1 cellular context compared by ENCODE assay signal in the genomic region with DNA sequence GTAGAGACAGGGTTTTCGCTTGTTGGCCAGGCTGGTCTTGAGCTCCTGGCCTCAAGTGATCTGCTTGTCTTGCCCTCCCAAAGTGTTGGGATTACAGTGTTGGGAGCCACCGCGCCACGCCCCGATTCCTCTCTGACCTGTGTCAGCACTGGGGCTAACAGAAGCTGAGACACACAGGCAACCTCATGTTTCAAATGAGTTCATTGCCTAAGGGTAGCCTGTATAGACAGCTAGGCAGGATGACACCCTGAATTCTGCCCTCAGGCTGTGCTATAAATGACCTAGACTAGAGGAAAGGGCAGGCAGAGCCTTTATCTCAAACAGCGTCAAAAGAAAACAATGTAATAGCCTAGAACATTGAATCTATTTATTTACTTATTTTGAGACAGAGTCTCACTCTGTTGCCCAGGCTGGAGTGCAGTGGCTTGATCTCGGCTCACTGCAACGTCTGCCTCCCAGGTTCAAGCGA.
TF ChIP-seq lines count a peak whose summit lies in the region.

No MANE protein-coding gene starts in this region.

TF ChIP-seq in HepG2, 621 proteins besides CTCF, POLR2A, EP300 and RAD21 (continues in another document):
- peak; percentile 66; the same call in 1 of the 2 replicates for TF ChIP-seq ZNF510 (CRISPR knock-in tag; IDR thresholded peaks at IDR 0.05; ENCODE audit: low read depth)
- TF ChIP-seq, protein P1, sequence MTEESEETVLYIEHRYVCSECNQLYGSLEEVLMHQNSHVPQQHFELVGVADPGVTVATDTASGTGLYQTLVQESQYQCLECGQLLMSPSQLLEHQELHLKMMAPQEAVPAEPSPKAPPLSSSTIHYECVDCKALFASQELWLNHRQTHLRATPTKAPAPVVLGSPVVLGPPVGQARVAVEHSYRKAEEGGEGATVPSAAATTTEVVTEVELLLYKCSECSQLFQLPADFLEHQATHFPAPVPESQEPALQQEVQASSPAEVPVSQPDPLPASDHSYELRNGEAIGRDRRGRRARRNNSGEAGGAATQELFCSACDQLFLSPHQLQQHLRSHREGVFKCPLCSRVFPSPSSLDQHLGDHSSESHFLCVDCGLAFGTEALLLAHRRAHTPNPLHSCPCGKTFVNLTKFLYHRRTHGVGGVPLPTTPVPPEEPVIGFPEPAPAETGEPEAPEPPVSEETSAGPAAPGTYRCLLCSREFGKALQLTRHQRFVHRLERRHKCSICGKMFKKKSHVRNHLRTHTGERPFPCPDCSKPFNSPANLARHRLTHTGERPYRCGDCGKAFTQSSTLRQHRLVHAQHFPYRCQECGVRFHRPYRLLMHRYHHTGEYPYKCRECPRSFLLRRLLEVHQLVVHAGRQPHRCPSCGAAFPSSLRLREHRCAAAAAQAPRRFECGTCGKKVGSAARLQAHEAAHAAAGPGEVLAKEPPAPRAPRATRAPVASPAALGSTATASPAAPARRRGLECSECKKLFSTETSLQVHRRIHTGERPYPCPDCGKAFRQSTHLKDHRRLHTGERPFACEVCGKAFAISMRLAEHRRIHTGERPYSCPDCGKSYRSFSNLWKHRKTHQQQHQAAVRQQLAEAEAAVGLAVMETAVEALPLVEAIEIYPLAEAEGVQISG (CRISPR knock-in tag; IDR thresholded peaks at IDR 0.05): peak; percentile 53; the same call in 1 of the 2 replicates
- 0 out of 2 replicates have a peak, but pooled peaks have one; percentile 44 for TF ChIP-seq ZNF337 (CRISPR knock-in tag; IDR thresholded peaks at IDR 0.05; ENCODE audit: borderline replicate concordance, low read depth)
- peak; percentile 12 for TF ChIP-seq ELF3 (CRISPR knock-in tag; IDR thresholded peaks at IDR 0.05)
- peak; percentile 37 for TF ChIP-seq ASH2L (IDR thresholded peaks at IDR 0.05; ENCODE audit: insufficient read length, low read depth, low read length)
- TF ChIP-seq SAP130 (CRISPR knock-in tag; IDR thresholded peaks at IDR 0.05; ENCODE audit: low read depth): peak; percentile 80
- TF ChIP-seq ZNF83 (CRISPR knock-in tag; IDR thresholded peaks at IDR 0.05; ENCODE audit: borderline replicate concordance): no peak
- peak; percentile 78; the same call in 1 of the 2 replicates for TF ChIP-seq ZNF556 (CRISPR knock-in tag; IDR thresholded peaks at IDR 0.05; ENCODE audit: borderline replicate concordance)
- no peak for TF ChIP-seq MAFK (conservative IDR thresholded peaks at IDR 0.05 in 1 of 2, IDR thresholded peaks at IDR 0.05 in 1 of 2; ENCODE audit: low read length in 2 of 2)
- no peak for TF ChIP-seq FOXP1 (IDR thresholded peaks at IDR 0.05)
- TF ChIP-seq FOXP1 (CRISPR knock-in tag; IDR thresholded peaks at IDR 0.05): peak; percentile 64
- TF ChIP-seq, protein P2, sequence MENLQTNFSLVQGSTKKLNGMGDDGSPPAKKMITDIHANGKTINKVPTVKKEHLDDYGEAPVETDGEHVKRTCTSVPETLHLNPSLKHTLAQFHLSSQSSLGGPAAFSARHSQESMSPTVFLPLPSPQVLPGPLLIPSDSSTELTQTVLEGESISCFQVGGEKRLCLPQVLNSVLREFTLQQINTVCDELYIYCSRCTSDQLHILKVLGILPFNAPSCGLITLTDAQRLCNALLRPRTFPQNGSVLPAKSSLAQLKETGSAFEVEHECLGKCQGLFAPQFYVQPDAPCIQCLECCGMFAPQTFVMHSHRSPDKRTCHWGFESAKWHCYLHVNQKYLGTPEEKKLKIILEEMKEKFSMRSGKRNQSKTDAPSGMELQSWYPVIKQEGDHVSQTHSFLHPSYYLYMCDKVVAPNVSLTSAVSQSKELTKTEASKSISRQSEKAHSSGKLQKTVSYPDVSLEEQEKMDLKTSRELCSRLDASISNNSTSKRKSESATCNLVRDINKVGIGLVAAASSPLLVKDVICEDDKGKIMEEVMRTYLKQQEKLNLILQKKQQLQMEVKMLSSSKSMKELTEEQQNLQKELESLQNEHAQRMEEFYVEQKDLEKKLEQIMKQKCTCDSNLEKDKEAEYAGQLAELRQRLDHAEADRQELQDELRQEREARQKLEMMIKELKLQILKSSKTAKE (CRISPR knock-in tag; IDR thresholded peaks at IDR 0.05; ENCODE audit: borderline replicate concordance): peak; percentile 80
- TF ChIP-seq SP1 (IDR thresholded peaks at IDR 0.05): no peak
- TF ChIP-seq SP1 (CRISPR knock-in tag; IDR thresholded peaks at IDR 0.05): no peak
- TF ChIP-seq ZSCAN21 (CRISPR knock-in tag; IDR thresholded peaks at IDR 0.05; ENCODE audit: borderline replicate concordance): 0 out of 2 replicates have a peak, but pooled peaks have one; percentile 47
- TF ChIP-seq, protein P3, sequence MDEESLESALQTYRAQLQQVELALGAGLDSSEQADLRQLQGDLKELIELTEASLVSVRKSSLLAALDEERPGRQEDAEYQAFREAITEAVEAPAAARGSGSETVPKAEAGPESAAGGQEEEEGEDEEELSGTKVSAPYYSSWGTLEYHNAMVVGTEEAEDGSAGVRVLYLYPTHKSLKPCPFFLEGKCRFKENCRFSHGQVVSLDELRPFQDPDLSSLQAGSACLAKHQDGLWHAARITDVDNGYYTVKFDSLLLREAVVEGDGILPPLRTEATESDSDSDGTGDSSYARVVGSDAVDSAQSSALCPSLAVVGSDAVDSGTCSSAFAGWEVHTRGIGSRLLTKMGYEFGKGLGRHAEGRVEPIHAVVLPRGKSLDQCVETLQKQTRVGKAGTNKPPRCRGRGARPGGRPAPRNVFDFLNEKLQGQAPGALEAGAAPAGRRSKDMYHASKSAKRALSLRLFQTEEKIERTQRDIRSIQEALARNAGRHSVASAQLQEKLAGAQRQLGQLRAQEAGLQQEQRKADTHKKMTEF (CRISPR knock-in tag; IDR thresholded peaks at IDR 0.05): peak; percentile 75; the same call in 1 of the 2 replicates
- peak; percentile 23; the same call in 1 of the 2 replicates for TF ChIP-seq ETV5 (CRISPR knock-in tag; IDR thresholded peaks at IDR 0.05; ENCODE audit: borderline replicate concordance)
- no peak for TF ChIP-seq U2AF2 (IDR thresholded peaks at IDR 0.05; ENCODE audit: low read depth, low read length)
- peak in 1 of 2 experiments; percentile 57; a peak in 2 of 4 replicates for TF ChIP-seq KLF16 (CRISPR knock-in tag; IDR thresholded peaks at IDR 0.05)
- TF ChIP-seq SOX6 (IDR thresholded peaks at IDR 0.05): no peak
- TF ChIP-seq SOX6 (CRISPR knock-in tag; IDR thresholded peaks at IDR 0.05): peak; percentile 79
- 0 out of 2 replicates have a peak, but pooled peaks have one; percentile 60 for TF ChIP-seq ZNF761 (CRISPR knock-in tag; conservative IDR thresholded peaks at IDR 0.05)
- 0 out of 2 replicates have a peak, but pooled peaks have one; percentile 16 for TF ChIP-seq ZNF749 (CRISPR knock-in tag; IDR thresholded peaks at IDR 0.05; ENCODE audit: borderline replicate concordance)
- 0 out of 2 replicates have a peak, but pooled peaks have one; percentile 53 for TF ChIP-seq SP4 (CRISPR knock-in tag; IDR thresholded peaks at IDR 0.05)
- TF ChIP-seq, protein P4, sequence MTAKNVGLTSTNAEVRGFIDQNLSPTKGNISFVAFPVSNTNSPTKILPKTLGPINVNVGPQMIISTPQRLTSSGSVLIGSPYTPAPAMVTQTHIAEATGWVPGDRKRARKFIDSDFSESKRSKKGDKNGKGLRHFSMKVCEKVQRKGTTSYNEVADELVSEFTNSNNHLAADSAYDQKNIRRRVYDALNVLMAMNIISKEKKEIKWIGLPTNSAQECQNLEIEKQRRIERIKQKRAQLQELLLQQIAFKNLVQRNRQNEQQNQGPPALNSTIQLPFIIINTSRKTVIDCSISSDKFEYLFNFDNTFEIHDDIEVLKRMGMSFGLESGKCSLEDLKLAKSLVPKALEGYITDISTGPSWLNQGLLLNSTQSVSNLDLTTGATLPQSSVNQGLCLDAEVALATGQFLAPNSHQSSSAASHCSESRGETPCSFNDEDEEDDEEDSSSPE (CRISPR knock-in tag; IDR thresholded peaks at IDR 0.05): 0 out of 2 replicates have a peak, but pooled peaks have one; percentile 12
- TF ChIP-seq ZNF12 (CRISPR knock-in tag; IDR thresholded peaks at IDR 0.05): peak; percentile 86
- peak; percentile 65; the same call in 1 of the 2 replicates for TF ChIP-seq ZNF543 (CRISPR knock-in tag; IDR thresholded peaks at IDR 0.05)
- TF ChIP-seq, protein P5, sequence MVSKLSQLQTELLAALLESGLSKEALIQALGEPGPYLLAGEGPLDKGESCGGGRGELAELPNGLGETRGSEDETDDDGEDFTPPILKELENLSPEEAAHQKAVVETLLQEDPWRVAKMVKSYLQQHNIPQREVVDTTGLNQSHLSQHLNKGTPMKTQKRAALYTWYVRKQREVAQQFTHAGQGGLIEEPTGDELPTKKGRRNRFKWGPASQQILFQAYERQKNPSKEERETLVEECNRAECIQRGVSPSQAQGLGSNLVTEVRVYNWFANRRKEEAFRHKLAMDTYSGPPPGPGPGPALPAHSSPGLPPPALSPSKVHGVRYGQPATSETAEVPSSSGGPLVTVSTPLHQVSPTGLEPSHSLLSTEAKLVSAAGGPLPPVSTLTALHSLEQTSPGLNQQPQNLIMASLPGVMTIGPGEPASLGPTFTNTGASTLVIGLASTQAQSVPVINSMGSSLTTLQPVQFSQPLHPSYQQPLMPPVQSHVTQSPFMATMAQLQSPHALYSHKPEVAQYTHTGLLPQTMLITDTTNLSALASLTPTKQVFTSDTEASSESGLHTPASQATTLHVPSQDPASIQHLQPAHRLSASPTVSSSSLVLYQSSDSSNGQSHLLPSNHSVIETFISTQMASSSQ (IDR thresholded peaks at IDR 0.05; ENCODE audit: low read depth): no peak
- TF ChIP-seq, protein P5 (CRISPR knock-in tag; IDR thresholded peaks at IDR 0.05; ENCODE audit: borderline replicate concordance): peak; percentile 40; the same call in 1 of the 2 replicates
- TF ChIP-seq, protein P6, sequence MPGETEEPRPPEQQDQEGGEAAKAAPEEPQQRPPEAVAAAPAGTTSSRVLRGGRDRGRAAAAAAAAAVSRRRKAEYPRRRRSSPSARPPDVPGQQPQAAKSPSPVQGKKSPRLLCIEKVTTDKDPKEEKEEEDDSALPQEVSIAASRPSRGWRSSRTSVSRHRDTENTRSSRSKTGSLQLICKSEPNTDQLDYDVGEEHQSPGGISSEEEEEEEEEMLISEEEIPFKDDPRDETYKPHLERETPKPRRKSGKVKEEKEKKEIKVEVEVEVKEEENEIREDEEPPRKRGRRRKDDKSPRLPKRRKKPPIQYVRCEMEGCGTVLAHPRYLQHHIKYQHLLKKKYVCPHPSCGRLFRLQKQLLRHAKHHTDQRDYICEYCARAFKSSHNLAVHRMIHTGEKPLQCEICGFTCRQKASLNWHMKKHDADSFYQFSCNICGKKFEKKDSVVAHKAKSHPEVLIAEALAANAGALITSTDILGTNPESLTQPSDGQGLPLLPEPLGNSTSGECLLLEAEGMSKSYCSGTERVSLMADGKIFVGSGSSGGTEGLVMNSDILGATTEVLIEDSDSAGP (CRISPR knock-in tag; IDR thresholded peaks at IDR 0.05; ENCODE audit: borderline replicate concordance): no peak
- TF ChIP-seq ZFP36L1 (CRISPR knock-in tag; IDR thresholded peaks at IDR 0.05): peak; percentile 63; the same call in 1 of the 2 replicates
- TF ChIP-seq SKI (IDR thresholded peaks at IDR 0.05; ENCODE audit: partially characterized antibody): peak; percentile 70
- peak; percentile 45; the same call in 1 of the 2 replicates for TF ChIP-seq GABPB1 (CRISPR knock-in tag; IDR thresholded peaks at IDR 0.05)
- peak; percentile 85 for TF ChIP-seq RXRB (CRISPR knock-in tag; IDR thresholded peaks at IDR 0.05; ENCODE audit: borderline replicate concordance)
- peak; percentile 22; the same call in 1 of the 2 replicates for TF ChIP-seq KAT8 (CRISPR knock-in tag; IDR thresholded peaks at IDR 0.05)
- TF ChIP-seq ERF (CRISPR knock-in tag; IDR thresholded peaks at IDR 0.05): peak; percentile 43; the same call in 1 of the 2 replicates
- TF ChIP-seq ZBTB20 (CRISPR knock-in tag; IDR thresholded peaks at IDR 0.05; ENCODE audit: borderline replicate concordance, low read depth): 0 out of 2 replicates have a peak, but pooled peaks have one; percentile 48
- 0 out of 2 replicates have a peak, but pooled peaks have one; percentile 37 for TF ChIP-seq ARNT2 (CRISPR knock-in tag; IDR thresholded peaks at IDR 0.05; ENCODE audit: low read depth)
- TF ChIP-seq ZFX (CRISPR knock-in tag; IDR thresholded peaks at IDR 0.05; ENCODE audit: low read depth): peak; percentile 42; the same call in 1 of the 2 replicates
- no peak for TF ChIP-seq SP2 (CRISPR knock-in tag; IDR thresholded peaks at IDR 0.05)
- peak; percentile 42; the same call in 1 of the 2 replicates for TF ChIP-seq ZNF251 (CRISPR knock-in tag; IDR thresholded peaks at IDR 0.05)
- 0 out of 2 replicates have a peak, but pooled peaks have one; percentile 37 for TF ChIP-seq ZNF605 (CRISPR knock-in tag; IDR thresholded peaks at IDR 0.05)
- TF ChIP-seq SPEN (CRISPR knock-in tag; IDR thresholded peaks at IDR 0.05; ENCODE audit: low read depth): 0 out of 2 replicates have a peak, but pooled peaks have one; percentile 20
- TF ChIP-seq, protein P7, sequence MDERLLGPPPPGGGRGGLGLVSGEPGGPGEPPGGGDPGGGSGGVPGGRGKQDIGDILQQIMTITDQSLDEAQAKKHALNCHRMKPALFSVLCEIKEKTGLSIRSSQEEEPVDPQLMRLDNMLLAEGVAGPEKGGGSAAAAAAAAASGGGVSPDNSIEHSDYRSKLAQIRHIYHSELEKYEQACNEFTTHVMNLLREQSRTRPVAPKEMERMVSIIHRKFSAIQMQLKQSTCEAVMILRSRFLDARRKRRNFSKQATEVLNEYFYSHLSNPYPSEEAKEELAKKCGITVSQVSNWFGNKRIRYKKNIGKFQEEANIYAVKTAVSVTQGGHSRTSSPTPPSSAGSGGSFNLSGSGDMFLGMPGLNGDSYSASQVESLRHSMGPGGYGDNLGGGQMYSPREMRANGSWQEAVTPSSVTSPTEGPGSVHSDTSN (CRISPR knock-in tag; IDR thresholded peaks at IDR 0.05): no peak
- no peak for TF ChIP-seq BORCS8-MEF2B (CRISPR knock-in tag; IDR thresholded peaks at IDR 0.05)
- TF ChIP-seq ADNP (CRISPR knock-in tag; IDR thresholded peaks at IDR 0.05): 0 out of 2 replicates have a peak, but pooled peaks have one; percentile 15
- TF ChIP-seq JUN (CRISPR knock-in tag; IDR thresholded peaks at IDR 0.05): 0 out of 2 replicates have a peak, but pooled peaks have one; percentile 30
